In the genomic region with DNA sequence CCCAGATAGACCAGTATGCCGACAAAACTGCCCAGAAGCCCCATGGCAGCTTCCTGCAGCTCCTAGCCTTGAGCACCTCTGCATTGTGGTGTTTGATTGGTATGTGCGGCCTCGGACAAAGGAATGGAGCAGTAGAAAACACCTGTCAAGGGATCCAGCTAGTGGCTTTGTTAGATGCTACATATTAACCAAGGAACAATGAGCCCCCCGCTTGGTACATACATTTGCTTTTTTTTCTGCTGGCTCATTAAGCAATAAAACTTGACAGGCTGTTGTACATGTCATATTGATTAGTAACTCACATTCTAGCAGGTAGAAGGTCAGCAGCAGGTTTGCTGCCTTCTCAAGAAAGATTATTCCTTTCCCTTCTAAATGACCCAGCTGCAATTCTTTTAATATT, we compare ENCODE assay signal across 20 cellular contexts. TPM values are rescaled to one million over a fixed set of nuclear protein-coding genes. Genes with fewer than 3 reads are reported as not detected.
DNase-seq lines count a peak whose midpoint lies in the region; ATAC-seq, FAIRE-seq and TF ChIP-seq lines count a peak whose summit lies in the region.
"Had no signal": no experiment of that assay in that cellular context is flagged by ENCODE, and none has a peak within 500 bp of the region (broad histone marks: within the 10 kb centered on the region; RNA-seq: fewer than 3 reads in every experiment).

No MANE protein-coding gene starts in this region.

- H3K27ac ChIP-seq in small intestine (ENCODE audit: low read depth in 1 of 2, low read length in 1 of 2) = no peak overlapping the region
- no peak overlapping the region for H3K27ac ChIP-seq in CD4-positive, alpha-beta T cell (ENCODE audit: low read depth, low read length)
- H3K27ac ChIP-seq in kidney (ENCODE audit: low read depth in 2 of 2, low read length in 2 of 2) = no peak overlapping the region
- H3K27ac ChIP-seq: KMS-11 had no signal

- no peak overlapping the region for H3K4me3 Mint-ChIP-seq in CD4-positive, alpha-beta T cell
- H3K4me3 Mint-ChIP-seq: CD4-positive, CD25-positive, alpha-beta regulatory T cell; HFFc6 had no signal

- H3K9me3 Mint-ChIP-seq in CD4-positive, alpha-beta T cell = no peaks in the 10 kb centered on the region

- POLR2A ChIA-PET in CD4-positive, alpha-beta T cell (lab: Charles Lee) = no interaction called here

- DNase-seq in NCI-H146 (lab: John Stamatoyannopoulos, UW) (peak; percentile 61), NCI-H69 (lab: John Stamatoyannopoulos, UW) (peak; percentile 89), kidney epithelial cell (ENCODE audit: low read depth) (peak; percentile 19), small intestine (peak; percentile 2), kidney (no peak), H54 (ENCODE audit: insufficient read length, low spot score) (no peak)
- no peak for DNase-seq in CD4-positive, alpha-beta T cell
- DNase-seq: AML-193; CD4-positive, CD25-positive, alpha-beta regulatory T cell; HFFc6; NCI-H1092; NCI-H187 treated with DMSO at 0.1 percent for 48 hours; NCI-H526 had no signal

- intact Hi-C loops in CD4-positive, alpha-beta T cell (cut with DNase I, micrococcal nuclease) = no loop called here
- intact Hi-C loops in kidney (cut with DNase I) = no loop called here

- H3K36me3 ChIP-seq in kidney epithelial cell (ENCODE audit: control insufficient read depth, insufficient read depth, low read length) = no peaks in the 10 kb centered on the region
- no peaks in the 10 kb centered on the region for H3K36me3 ChIP-seq in small intestine (ENCODE audit: control insufficient read depth in 2 of 2, insufficient read depth in 2 of 2, low read length in 2 of 2)
- no peaks in the 10 kb centered on the region for H3K36me3 ChIP-seq in kidney (ENCODE audit: control insufficient read depth in 1 of 2, insufficient read depth in 2 of 2, low read length in 2 of 2)

- CTCF ChIA-PET in CD4-positive, alpha-beta T cell (lab: Charles Lee) = no interaction called here

- no peak for TF ChIP-seq POLR2A in H54 (IDR thresholded peaks at IDR 0.05; ENCODE audit: low read depth, low read length)

- H3K36me3 Mint-ChIP-seq in CD4-positive, alpha-beta T cell (ENCODE audit: low read depth) = no peaks in the 10 kb centered on the region
- H3K36me3 Mint-ChIP-seq: CD4-positive, CD25-positive, alpha-beta regulatory T cell had no signal

- H3K27ac Mint-ChIP-seq in CD4-positive, alpha-beta T cell = no peak overlapping the region
- H3K27ac Mint-ChIP-seq: CD4-positive, CD25-positive, alpha-beta regulatory T cell; HFFc6 had no signal

- no peaks in the 10 kb centered on the region for H3K4me1 Mint-ChIP-seq in CD4-positive, alpha-beta T cell (ENCODE audit: low read depth)
- H3K4me1 Mint-ChIP-seq: CD4-positive, CD25-positive, alpha-beta regulatory T cell had no signal

- WGBS in small intestine, 3 donors = 13 to 60% (median 28%) methylated on average over 4 of the region's 4 CpGs

- ATAC-seq in CD4-positive, alpha-beta T cell (ENCODE audit: poor library complexity) = no peak
- ATAC-seq: Panc1, Right ventricle myocardium inferior, SK-N-SH treated with all-trans-retinoic acid at 6 μM for 48 hours had no signal

- FAIRE-seq in small intestine (lab: Jason Lieb, UNC) (no peak), kidney (lab: Jason Lieb, UNC) (no peak), H54 (lab: Jason Lieb, UNC) (no peak)
- FAIRE-seq: H1 had no signal

- no peak overlapping the region for H3K9ac ChIP-seq in kidney (ENCODE audit: low read length in 2 of 2)
- H3K9ac ChIP-seq: KMS-11 had no signal

- peaks cover 55% of the 10 kb centered on the region for H3K27me3 Mint-ChIP-seq in CD4-positive, alpha-beta T cell

- H3K9me3 ChIP-seq in small intestine (ENCODE audit: control insufficient read depth, low read depth) (no peaks in the 10 kb centered on the region), kidney (ENCODE audit: control insufficient read depth in 1 of 2, low read length in 2 of 2) (no peaks in the 10 kb centered on the region)
- no peaks in the 10 kb centered on the region for H3K9me3 ChIP-seq in CD4-positive, alpha-beta T cell (ENCODE audit: control insufficient read depth, low read length)

- TF ChIP-seq CTCF in kidney epithelial cell (IDR thresholded peaks at IDR 0.05; ENCODE audit: insufficient read depth, low read length, poor library complexity, severe bottlenecking) (no peak), kidney (IDR thresholded peaks at IDR 0.05; ENCODE audit: borderline replicate concordance, extremely low read depth, insufficient read depth) (no peak)
- TF ChIP-seq CTCF in CD4-positive, alpha-beta T cell (IDR thresholded peaks at IDR 0.05) = no peak

- H3K27me3 ChIP-seq in kidney epithelial cell (ENCODE audit: control insufficient read depth, insufficient read depth, low read length) (peaks cover 4% of the 10 kb centered on the region), small intestine (ENCODE audit: control insufficient read depth in 2 of 2, insufficient read depth in 2 of 2, low read length in 2 of 2) (no peaks in the 10 kb centered on the region)
- no peaks in the 10 kb centered on the region for H3K27me3 ChIP-seq in CD4-positive, alpha-beta T cell (ENCODE audit: control insufficient read depth, insufficient read depth, low read length)

- H3K4me1 ChIP-seq in small intestine (ENCODE audit: control insufficient read depth in 2 of 2, insufficient read depth in 1 of 2, low read depth in 1 of 2, low read length in 1 of 2) (no peaks in the 10 kb centered on the region), kidney (ENCODE audit: control insufficient read depth in 1 of 2, insufficient read depth in 1 of 2, low read depth in 1 of 2, low read length in 2 of 2) (no peaks in the 10 kb centered on the region)

- H3K4me3 ChIP-seq in kidney epithelial cell (ENCODE audit: low read depth, low read length) (no peak overlapping the region), small intestine (ENCODE audit: low read depth in 1 of 2, low read length in 2 of 2) (no peak overlapping the region), kidney (ENCODE audit: low read length in 2 of 2) (no peak overlapping the region)

RNA-seq across cellular contexts. Expression of a gene that starts 0.9 kb away (rescaled TPM):
- not detected in 2 replicates for total RNA-seq in kidney epithelial cell
- not detected for polyA plus RNA-seq in small intestine
- not detected for total RNA-seq in CD4-positive, alpha-beta T cell
- total RNA-seq in kidney = not detected
- polyA plus RNA-seq in kidney (ENCODE audit: insufficient read depth, low read depth, low replicate concordance) = not detected
- total RNA-seq: CD4-positive, CD25-positive, alpha-beta regulatory T cell; Daoy; H1; HFFc6; MCF 10A; Right ventricle myocardium inferior had no signal
- polyA plus RNA-seq: CD4-positive, CD25-positive, alpha-beta regulatory T cell; H1 had no signal

Comparison
In these comparisons a context has a peak if more than half of its experiments do, and no peak if none do; other contexts are left out.
1. DNase-seq: peak in NCI-H146 (single experiment), NCI-H69 (single experiment), kidney epithelial cell (single experiment) and small intestine (single experiment); none in CD4-positive, alpha-beta T cell (0 of 10), kidney (single experiment) and H54 (single experiment).